ENCODE assay signal across 1 cellular context in genomic region chr10:12448729-12449391, GRCh38.
A peak's percentile ranks its signal among the peaks of the same experiment; 100 is the strongest.
TF ChIP-seq lines count a peak whose summit lies in the region.

No MANE protein-coding gene starts in this region.

TF ChIP-seq in IMR-90, 13 proteins besides CTCF, POLR2A, EP300 and RAD21 (continued from another document):
- TF ChIP-seq MAZ (IDR thresholded peaks at IDR 0.05; ENCODE audit: borderline replicate concordance, low read depth, low read length), result no peak
- TF ChIP-seq MAFK (IDR thresholded peaks at IDR 0.05; ENCODE audit: low read depth, low read length), result peak; percentile 79
- TF ChIP-seq CEBPB (IDR thresholded peaks at IDR 0.05; ENCODE audit: low read depth, low read length), result peak; percentile 89
- no peak for TF ChIP-seq MXI1 (IDR thresholded peaks at IDR 0.05; ENCODE audit: borderline replicate concordance, low read depth, low read length)
- peak; percentile 17; the same call in 1 of the 2 replicates for TF ChIP-seq SMC3 (IDR thresholded peaks at IDR 0.05; ENCODE audit: low read depth, low read length)
